In the genomic region with DNA sequence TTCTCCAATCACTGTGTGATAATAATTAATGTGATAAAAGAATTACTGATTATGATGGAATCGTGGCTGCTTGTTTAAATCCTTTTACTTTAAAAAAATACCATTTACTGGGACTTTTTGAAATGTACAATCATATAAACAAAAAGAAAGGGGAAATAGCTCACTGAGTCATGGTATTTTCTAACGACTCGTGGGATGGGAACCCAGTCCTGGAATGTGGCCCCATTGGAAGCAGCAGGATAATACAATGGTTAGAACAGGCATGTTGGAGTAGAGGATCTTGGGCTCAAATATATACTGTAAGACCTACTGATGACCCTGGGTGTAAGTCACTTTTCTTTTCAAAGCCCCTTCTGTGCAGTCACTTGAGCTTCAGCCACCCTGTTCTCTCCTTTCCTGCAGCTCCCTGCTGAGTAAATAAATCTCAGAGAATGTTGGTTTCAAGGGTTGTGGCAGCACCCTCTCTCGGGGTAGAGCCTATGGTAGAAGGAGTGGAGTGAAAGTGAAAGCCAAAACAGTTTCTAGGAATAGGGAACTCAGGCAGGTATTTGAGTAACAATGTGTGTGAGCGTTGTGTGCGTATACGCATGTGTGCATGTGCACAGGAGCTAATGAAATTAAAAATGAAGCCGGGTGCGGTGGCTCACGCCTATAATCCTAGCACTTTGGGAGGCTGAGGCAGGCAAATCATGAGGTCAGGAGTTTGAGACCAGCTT, we compare ENCODE assay signal across 1 cellular context.
A peak's percentile ranks its signal among the peaks of the same experiment; 100 is the strongest.
TF ChIP-seq lines count a peak whose summit lies in the region.

No MANE protein-coding gene starts in this region.

TF ChIP-seq in HepG2, 621 proteins besides CTCF, POLR2A, EP300 and RAD21 (continued from another document):
- TF ChIP-seq, protein P1, sequence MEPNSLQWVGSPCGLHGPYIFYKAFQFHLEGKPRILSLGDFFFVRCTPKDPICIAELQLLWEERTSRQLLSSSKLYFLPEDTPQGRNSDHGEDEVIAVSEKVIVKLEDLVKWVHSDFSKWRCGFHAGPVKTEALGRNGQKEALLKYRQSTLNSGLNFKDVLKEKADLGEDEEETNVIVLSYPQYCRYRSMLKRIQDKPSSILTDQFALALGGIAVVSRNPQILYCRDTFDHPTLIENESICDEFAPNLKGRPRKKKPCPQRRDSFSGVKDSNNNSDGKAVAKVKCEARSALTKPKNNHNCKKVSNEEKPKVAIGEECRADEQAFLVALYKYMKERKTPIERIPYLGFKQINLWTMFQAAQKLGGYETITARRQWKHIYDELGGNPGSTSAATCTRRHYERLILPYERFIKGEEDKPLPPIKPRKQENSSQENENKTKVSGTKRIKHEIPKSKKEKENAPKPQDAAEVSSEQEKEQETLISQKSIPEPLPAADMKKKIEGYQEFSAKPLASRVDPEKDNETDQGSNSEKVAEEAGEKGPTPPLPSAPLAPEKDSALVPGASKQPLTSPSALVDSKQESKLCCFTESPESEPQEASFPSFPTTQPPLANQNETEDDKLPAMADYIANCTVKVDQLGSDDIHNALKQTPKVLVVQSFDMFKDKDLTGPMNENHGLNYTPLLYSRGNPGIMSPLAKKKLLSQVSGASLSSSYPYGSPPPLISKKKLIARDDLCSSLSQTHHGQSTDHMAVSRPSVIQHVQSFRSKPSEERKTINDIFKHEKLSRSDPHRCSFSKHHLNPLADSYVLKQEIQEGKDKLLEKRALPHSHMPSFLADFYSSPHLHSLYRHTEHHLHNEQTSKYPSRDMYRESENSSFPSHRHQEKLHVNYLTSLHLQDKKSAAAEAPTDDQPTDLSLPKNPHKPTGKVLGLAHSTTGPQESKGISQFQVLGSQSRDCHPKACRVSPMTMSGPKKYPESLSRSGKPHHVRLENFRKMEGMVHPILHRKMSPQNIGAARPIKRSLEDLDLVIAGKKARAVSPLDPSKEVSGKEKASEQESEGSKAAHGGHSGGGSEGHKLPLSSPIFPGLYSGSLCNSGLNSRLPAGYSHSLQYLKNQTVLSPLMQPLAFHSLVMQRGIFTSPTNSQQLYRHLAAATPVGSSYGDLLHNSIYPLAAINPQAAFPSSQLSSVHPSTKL (CRISPR knock-in tag; IDR thresholded peaks at IDR 0.05): 0 out of 2 replicates have a peak, but pooled peaks have one; percentile 25
- TF ChIP-seq, protein P2, sequence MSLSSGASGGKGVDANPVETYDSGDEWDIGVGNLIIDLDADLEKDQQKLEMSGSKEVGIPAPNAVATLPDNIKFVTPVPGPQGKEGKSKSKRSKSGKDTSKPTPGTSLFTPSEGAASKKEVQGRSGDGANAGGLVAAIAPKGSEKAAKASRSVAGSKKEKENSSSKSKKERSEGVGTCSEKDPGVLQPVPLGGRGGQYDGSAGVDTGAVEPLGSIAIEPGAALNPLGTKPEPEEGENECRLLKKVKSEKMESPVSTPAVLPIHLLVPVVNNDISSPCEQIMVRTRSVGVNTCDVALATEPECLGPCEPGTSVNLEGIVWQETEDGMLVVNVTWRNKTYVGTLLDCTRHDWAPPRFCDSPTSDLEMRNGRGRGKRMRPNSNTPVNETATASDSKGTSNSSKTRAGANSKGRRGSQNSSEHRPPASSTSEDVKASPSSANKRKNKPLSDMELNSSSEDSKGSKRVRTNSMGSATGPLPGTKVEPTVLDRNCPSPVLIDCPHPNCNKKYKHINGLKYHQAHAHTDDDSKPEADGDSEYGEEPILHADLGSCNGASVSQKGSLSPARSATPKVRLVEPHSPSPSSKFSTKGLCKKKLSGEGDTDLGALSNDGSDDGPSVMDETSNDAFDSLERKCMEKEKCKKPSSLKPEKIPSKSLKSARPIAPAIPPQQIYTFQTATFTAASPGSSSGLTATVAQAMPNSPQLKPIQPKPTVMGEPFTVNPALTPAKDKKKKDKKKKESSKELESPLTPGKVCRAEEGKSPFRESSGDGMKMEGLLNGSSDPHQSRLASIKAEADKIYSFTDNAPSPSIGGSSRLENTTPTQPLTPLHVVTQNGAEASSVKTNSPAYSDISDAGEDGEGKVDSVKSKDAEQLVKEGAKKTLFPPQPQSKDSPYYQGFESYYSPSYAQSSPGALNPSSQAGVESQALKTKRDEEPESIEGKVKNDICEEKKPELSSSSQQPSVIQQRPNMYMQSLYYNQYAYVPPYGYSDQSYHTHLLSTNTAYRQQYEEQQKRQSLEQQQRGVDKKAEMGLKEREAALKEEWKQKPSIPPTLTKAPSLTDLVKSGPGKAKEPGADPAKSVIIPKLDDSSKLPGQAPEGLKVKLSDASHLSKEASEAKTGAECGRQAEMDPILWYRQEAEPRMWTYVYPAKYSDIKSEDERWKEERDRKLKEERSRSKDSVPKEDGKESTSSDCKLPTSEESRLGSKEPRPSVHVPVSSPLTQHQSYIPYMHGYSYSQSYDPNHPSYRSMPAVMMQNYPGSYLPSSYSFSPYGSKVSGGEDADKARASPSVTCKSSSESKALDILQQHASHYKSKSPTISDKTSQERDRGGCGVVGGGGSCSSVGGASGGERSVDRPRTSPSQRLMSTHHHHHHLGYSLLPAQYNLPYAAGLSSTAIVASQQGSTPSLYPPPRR (CRISPR knock-in tag; IDR thresholded peaks at IDR 0.05; ENCODE audit: borderline replicate concordance): no peak
- TF ChIP-seq ZNF790 (CRISPR knock-in tag; IDR thresholded peaks at IDR 0.05; ENCODE audit: borderline replicate concordance) (no peak), ZNF143 (CRISPR knock-in tag; IDR thresholded peaks at IDR 0.05) (no peak), SPEN (CRISPR knock-in tag; IDR thresholded peaks at IDR 0.05; ENCODE audit: low read depth) (no peak), ZSCAN12 (CRISPR knock-in tag; IDR thresholded peaks at IDR 0.05) (no peak), MIER3 (CRISPR knock-in tag; IDR thresholded peaks at IDR 0.05; ENCODE audit: borderline replicate concordance) (no peak), NR2F2 (IDR thresholded peaks at IDR 0.05; ENCODE audit: borderline replicate concordance, low read depth) (no peak), HOXA7 (CRISPR knock-in tag; IDR thresholded peaks at IDR 0.05) (no peak), CHD4 (IDR thresholded peaks at IDR 0.05; ENCODE audit: borderline replicate concordance, low read length) (no peak), NFKB2 (CRISPR knock-in tag; IDR thresholded peaks at IDR 0.05; ENCODE audit: borderline replicate concordance) (no peak), ZNF17 (CRISPR knock-in tag; IDR thresholded peaks at IDR 0.05) (no peak), SOX6 (IDR thresholded peaks at IDR 0.05) (no peak), SOX6 (CRISPR knock-in tag; IDR thresholded peaks at IDR 0.05) (peak; percentile 14; the same call in 1 of the 2 replicates), ZNF282 (IDR thresholded peaks at IDR 0.05; ENCODE audit: partially characterized antibody) (no peak), HMG20A (CRISPR knock-in tag; IDR thresholded peaks at IDR 0.05; ENCODE audit: borderline replicate concordance) (no peak; the same call in 1 of the 2 replicates), ZBTB1 (CRISPR knock-in tag; IDR thresholded peaks at IDR 0.05; ENCODE audit: borderline replicate concordance) (no peak), GFI1 (CRISPR knock-in tag; IDR thresholded peaks at IDR 0.05; ENCODE audit: borderline replicate concordance) (peak; percentile 89; the same call in 1 of the 2 replicates), KLF6 (CRISPR knock-in tag; IDR thresholded peaks at IDR 0.05) (no peak), FOXA3 (CRISPR knock-in tag; IDR thresholded peaks at IDR 0.05) (peak; percentile 29; the same call in 1 of the 2 replicates), ZNF44 (CRISPR knock-in tag; IDR thresholded peaks at IDR 0.05) (no peak), KDM4B (CRISPR knock-in tag; IDR thresholded peaks at IDR 0.05) (no peak)
- TF ChIP-seq, protein P3, sequence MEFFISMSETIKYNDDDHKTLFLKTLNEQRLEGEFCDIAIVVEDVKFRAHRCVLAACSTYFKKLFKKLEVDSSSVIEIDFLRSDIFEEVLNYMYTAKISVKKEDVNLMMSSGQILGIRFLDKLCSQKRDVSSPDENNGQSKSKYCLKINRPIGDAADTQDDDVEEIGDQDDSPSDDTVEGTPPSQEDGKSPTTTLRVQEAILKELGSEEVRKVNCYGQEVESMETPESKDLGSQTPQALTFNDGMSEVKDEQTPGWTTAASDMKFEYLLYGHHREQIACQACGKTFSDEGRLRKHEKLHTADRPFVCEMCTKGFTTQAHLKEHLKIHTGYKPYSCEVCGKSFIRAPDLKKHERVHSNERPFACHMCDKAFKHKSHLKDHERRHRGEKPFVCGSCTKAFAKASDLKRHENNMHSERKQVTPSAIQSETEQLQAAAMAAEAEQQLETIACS (CRISPR knock-in tag; IDR thresholded peaks at IDR 0.05): no peak
- TF ChIP-seq, protein P4, sequence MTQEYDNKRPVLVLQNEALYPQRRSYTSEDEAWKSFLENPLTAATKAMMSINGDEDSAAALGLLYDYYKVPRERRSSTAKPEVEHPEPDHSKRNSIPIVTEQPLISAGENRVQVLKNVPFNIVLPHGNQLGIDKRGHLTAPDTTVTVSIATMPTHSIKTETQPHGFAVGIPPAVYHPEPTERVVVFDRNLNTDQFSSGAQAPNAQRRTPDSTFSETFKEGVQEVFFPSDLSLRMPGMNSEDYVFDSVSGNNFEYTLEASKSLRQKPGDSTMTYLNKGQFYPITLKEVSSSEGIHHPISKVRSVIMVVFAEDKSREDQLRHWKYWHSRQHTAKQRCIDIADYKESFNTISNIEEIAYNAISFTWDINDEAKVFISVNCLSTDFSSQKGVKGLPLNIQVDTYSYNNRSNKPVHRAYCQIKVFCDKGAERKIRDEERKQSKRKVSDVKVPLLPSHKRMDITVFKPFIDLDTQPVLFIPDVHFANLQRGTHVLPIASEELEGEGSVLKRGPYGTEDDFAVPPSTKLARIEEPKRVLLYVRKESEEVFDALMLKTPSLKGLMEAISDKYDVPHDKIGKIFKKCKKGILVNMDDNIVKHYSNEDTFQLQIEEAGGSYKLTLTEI (CRISPR knock-in tag; conservative IDR thresholded peaks at IDR 0.05): no peak
- TF ChIP-seq, protein P5, sequence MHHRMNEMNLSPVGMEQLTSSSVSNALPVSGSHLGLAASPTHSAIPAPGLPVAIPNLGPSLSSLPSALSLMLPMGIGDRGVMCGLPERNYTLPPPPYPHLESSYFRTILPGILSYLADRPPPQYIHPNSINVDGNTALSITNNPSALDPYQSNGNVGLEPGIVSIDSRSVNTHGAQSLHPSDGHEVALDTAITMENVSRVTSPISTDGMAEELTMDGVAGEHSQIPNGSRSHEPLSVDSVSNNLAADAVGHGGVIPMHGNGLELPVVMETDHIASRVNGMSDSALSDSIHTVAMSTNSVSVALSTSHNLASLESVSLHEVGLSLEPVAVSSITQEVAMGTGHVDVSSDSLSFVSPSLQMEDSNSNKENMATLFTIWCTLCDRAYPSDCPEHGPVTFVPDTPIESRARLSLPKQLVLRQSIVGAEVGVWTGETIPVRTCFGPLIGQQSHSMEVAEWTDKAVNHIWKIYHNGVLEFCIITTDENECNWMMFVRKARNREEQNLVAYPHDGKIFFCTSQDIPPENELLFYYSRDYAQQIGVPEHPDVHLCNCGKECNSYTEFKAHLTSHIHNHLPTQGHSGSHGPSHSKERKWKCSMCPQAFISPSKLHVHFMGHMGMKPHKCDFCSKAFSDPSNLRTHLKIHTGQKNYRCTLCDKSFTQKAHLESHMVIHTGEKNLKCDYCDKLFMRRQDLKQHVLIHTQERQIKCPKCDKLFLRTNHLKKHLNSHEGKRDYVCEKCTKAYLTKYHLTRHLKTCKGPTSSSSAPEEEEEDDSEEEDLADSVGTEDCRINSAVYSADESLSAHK (CRISPR knock-in tag; IDR thresholded peaks at IDR 0.05; ENCODE audit: borderline replicate concordance): peak; percentile 98; the same call in 1 of the 2 replicates
- TF ChIP-seq, protein P6, sequence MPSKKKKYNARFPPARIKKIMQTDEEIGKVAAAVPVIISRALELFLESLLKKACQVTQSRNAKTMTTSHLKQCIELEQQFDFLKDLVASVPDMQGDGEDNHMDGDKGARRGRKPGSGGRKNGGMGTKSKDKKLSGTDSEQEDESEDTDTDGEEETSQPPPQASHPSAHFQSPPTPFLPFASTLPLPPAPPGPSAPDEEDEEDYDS (CRISPR knock-in tag; IDR thresholded peaks at IDR 0.05): no peak
TF ChIP-seq in HepG2: peak in this region for 14.
